In genomic region chr19:54521022-54521859, GRCh38 we compare ENCODE assay signal across 13 cellular contexts. TPM values are rescaled to one million over a fixed set of nuclear protein-coding genes. Genes with fewer than 3 reads are reported as not detected.
A peak's percentile ranks its signal among the peaks of the same experiment; 100 is the strongest.
DNase-seq lines count a peak whose midpoint lies in the region; ATAC-seq and TF ChIP-seq lines count a peak whose summit lies in the region.
"Had no signal": no experiment of that assay in that cellular context is flagged by ENCODE, and none has a peak within 500 bp of the region (broad histone marks: within the 10 kb centered on the region; RNA-seq: fewer than 3 reads in every experiment).

No MANE protein-coding gene starts in this region.

- peaks cover 61% of the 10 kb centered on the region for H3K4me1 ChIP-seq in Loucy (ENCODE audit: insufficient read depth, low read length, poor library complexity, severe bottlenecking)

- H3K9ac ChIP-seq in Loucy (ENCODE audit: low read depth, low read length, poor library complexity, severe bottlenecking), result peak overlapping the region; percentile 51

- H3K27ac Mint-ChIP-seq in activated T-cell treated with anti-CD3 and anti-CD28 coated beads, Interleukin-2, amount 50 U/mL, for 24 hours, result peak overlapping the region; percentile 70
- H3K27ac Mint-ChIP-seq in activated naive CD8-positive, alpha-beta T cell treated with anti-CD3 and anti-CD28 coated beads for 36 hours, result peak overlapping the region; percentile 84
- peak overlapping the region; percentile 2 for H3K27ac Mint-ChIP-seq in stimulated activated naive B cell treated with anti-CD40 and anti-IgM and Interleukin-4, amounts not matched to agents 10 μg/mL and 1 μg/mL and 100 μg/mL, for 72 hours

- no peak for TF ChIP-seq CTCF in Loucy (conservative IDR thresholded peaks at IDR 0.05; ENCODE audit: low read length)

- no peaks in the 10 kb centered on the region for H4K20me1 ChIP-seq in Loucy (ENCODE audit: insufficient read depth, low read length, poor library complexity, severe bottlenecking)

- H3K4me1 Mint-ChIP-seq in activated T-cell treated with anti-CD3 and anti-CD28 coated beads, Interleukin-2, amount 50 U/mL, for 24 hours (ENCODE audit: low read depth), result peaks cover 59% of the 10 kb centered on the region
- H3K4me1 Mint-ChIP-seq in activated naive CD8-positive, alpha-beta T cell treated with anti-CD3 and anti-CD28 coated beads for 36 hours, result peaks cover 52% of the 10 kb centered on the region
- peaks cover 41 to 48% of the 10 kb centered on the region in 2 donors for H3K4me1 Mint-ChIP-seq in stimulated activated naive B cell treated with anti-CD40 and anti-IgM and Interleukin-4, amounts not matched to agents 10 μg/mL and 1 μg/mL and 100 μg/mL, for 72 hours

- H3K27me3 ChIP-seq in Loucy (ENCODE audit: insufficient read depth, low read length, poor library complexity, severe bottlenecking), result no peaks in the 10 kb centered on the region

- peaks cover 7% of the 10 kb centered on the region; the same call in 1 of the 2 replicates for H3F3A ChIP-seq in Loucy (ENCODE audit: low read depth)

- peaks cover 21% of the 10 kb centered on the region for H3K27me3 Mint-ChIP-seq in activated T-cell treated with anti-CD3 and anti-CD28 coated beads, Interleukin-2, amount 50 U/mL, for 24 hours
- H3K27me3 Mint-ChIP-seq in activated naive CD8-positive, alpha-beta T cell treated with anti-CD3 and anti-CD28 coated beads for 36 hours, result peaks cover 25% of the 10 kb centered on the region
- H3K27me3 Mint-ChIP-seq in stimulated activated naive B cell treated with anti-CD40 and anti-IgM and Interleukin-4, amounts not matched to agents 10 μg/mL and 1 μg/mL and 100 μg/mL, for 72 hours, result peaks cover 42 to 44% of the 10 kb centered on the region in 2 donors

- no peaks in the 10 kb centered on the region for H3K79me2 ChIP-seq in Loucy (ENCODE audit: insufficient read depth, low read length)

- H3K9me3 ChIP-seq in Loucy (ENCODE audit: insufficient read depth, low read depth, low read length), result no peaks in the 10 kb centered on the region

- peak overlapping the region; percentile 91 for H3K4me2 ChIP-seq in Loucy (ENCODE audit: low read depth, low read length, poor library complexity, severe bottlenecking)

- DNase-seq in activated T-cell treated with anti-CD3 and anti-CD28 coated beads, Interleukin-2, amount 50 U/mL, for 24 hours, result peak; percentile 52
- DNase-seq in activated T-cell treated with anti-CD3 and anti-CD28 coated beads, Interleukin-2, amount 50 U/mL, for 1 hour, result no peak
- DNase-seq in activated naive CD8-positive, alpha-beta T cell treated with anti-CD3 and anti-CD28 coated beads for 36 hours, result no peak
- DNase-seq in stimulated activated naive B cell treated with anti-CD40 and anti-IgM and Interleukin-4, amounts not matched to agents 10 μg/mL and 1 μg/mL and 100 μg/mL, for 72 hours, result peak; percentile 13
- DNase-seq in SKM-1 (lab: John Stamatoyannopoulos, UW; ENCODE audit: unreplicated experiment) (no peak), NCI-H2227 treated with DMSO at 0.1 percent for 48 hours (lab: John Stamatoyannopoulos, UW) (no peak), cerebellar cortex (ENCODE audit: low spot score) (no peak)
- DNase-seq: activated gamma-delta T cell, cerebellar nuclear complex, DMS79, NCI-H226 had no signal

- H2AFZ ChIP-seq in Loucy (ENCODE audit: low read length), result no peak overlapping the region

- H3K36me3 Mint-ChIP-seq in activated T-cell treated with anti-CD3 and anti-CD28 coated beads, Interleukin-2, amount 50 U/mL, for 24 hours (ENCODE audit: low read depth), result no peaks in the 10 kb centered on the region
- no peaks in the 10 kb centered on the region for H3K36me3 Mint-ChIP-seq in activated naive CD8-positive, alpha-beta T cell treated with anti-CD3 and anti-CD28 coated beads for 36 hours
- H3K36me3 Mint-ChIP-seq in stimulated activated naive B cell treated with anti-CD40 and anti-IgM and Interleukin-4, amounts not matched to agents 10 μg/mL and 1 μg/mL and 100 μg/mL, for 72 hours, result peaks cover 0 to 2% of the 10 kb centered on the region in 2 donors

- H3K4me3 ChIP-seq in Loucy (ENCODE audit: low read length, poor library complexity, severe bottlenecking), result peak overlapping the region; percentile 66

- ATAC-seq in stimulated activated naive B cell treated with anti-CD40 and anti-IgM and Interleukin-4, amounts not matched to agents 10 μg/mL and 1 μg/mL and 100 μg/mL, for 72 hours (replicated peaks), result peak; percentile 49 to 51

- no peaks in the 10 kb centered on the region for H3K36me3 ChIP-seq in Loucy (ENCODE audit: insufficient read depth, low read length)

- peak overlapping the region; percentile 38 for H3K4me3 Mint-ChIP-seq in activated T-cell treated with anti-CD3 and anti-CD28 coated beads, Interleukin-2, amount 50 U/mL, for 24 hours
- peak overlapping the region; percentile 52 for H3K4me3 Mint-ChIP-seq in activated naive CD8-positive, alpha-beta T cell treated with anti-CD3 and anti-CD28 coated beads for 36 hours
- H3K4me3 Mint-ChIP-seq in stimulated activated naive B cell treated with anti-CD40 and anti-IgM and Interleukin-4, amounts not matched to agents 10 μg/mL and 1 μg/mL and 100 μg/mL, for 72 hours, result peak overlapping the region; percentile 62 to 66

- no peaks in the 10 kb centered on the region for H3K9me2 ChIP-seq in Loucy (replicated peaks; ENCODE audit: low read depth, low read length)

- H3K9me3 Mint-ChIP-seq in activated T-cell treated with anti-CD3 and anti-CD28 coated beads, Interleukin-2, amount 50 U/mL, for 24 hours, result peaks cover 3% of the 10 kb centered on the region
- peaks cover 4% of the 10 kb centered on the region for H3K9me3 Mint-ChIP-seq in activated naive CD8-positive, alpha-beta T cell treated with anti-CD3 and anti-CD28 coated beads for 36 hours
- peaks cover 0 to 2% of the 10 kb centered on the region in 2 donors for H3K9me3 Mint-ChIP-seq in stimulated activated naive B cell treated with anti-CD40 and anti-IgM and Interleukin-4, amounts not matched to agents 10 μg/mL and 1 μg/mL and 100 μg/mL, for 72 hours

RNA-seq across cellular contexts. Expression of gene LAIR2, which starts 18.6 kb away (rescaled TPM):
- total RNA-seq in activated naive CD8-positive, alpha-beta T cell treated with anti-CD3 and anti-CD28 coated beads for 36 hours, result 1 to 10 TPM; 1.8 to 2.4 TPM
- total RNA-seq: ureter had no signal

RNA-seq across cellular contexts. Expression of gene CDC42EP5, which starts 48.1 kb away (rescaled TPM):
- under 1 TPM in 1 of 2 experiments, not detected in 1; 0.34 TPM for total RNA-seq in activated naive CD8-positive, alpha-beta T cell treated with anti-CD3 and anti-CD28 coated beads for 36 hours

RNA-seq across cellular contexts. Expression of gene LILRA2, which starts 52.3 kb away (rescaled TPM):
- not detected for total RNA-seq in activated naive CD8-positive, alpha-beta T cell treated with anti-CD3 and anti-CD28 coated beads for 36 hours

RNA-seq across cellular contexts. Expression of gene LENG9, which starts 57.7 kb away (rescaled TPM):
- total RNA-seq in activated naive CD8-positive, alpha-beta T cell treated with anti-CD3 and anti-CD28 coated beads for 36 hours, result 1 to 10 TPM; 4.3 to 4.9 TPM

Comparison
In these comparisons a context has a peak if more than half of its experiments do, and no peak if none do; other contexts are left out.
1. DNase-seq: peak in activated T-cell treated with anti-CD3 and anti-CD28 coated beads, Interleukin-2, amount 50 U/mL, for 24 hours (single experiment) and stimulated activated naive B cell treated with anti-CD40 and anti-IgM and Interleukin-4, amounts not matched to agents 10 μg/mL and 1 μg/mL and 100 μg/mL, for 72 hours (single experiment); none in activated T-cell treated with anti-CD3 and anti-CD28 coated beads, Interleukin-2, amount 50 U/mL, for 1 hour (single experiment), activated naive CD8-positive, alpha-beta T cell treated with anti-CD3 and anti-CD28 coated beads for 36 hours (single experiment), SKM-1 (single experiment), NCI-H2227 treated with DMSO at 0.1 percent for 48 hours (single experiment) and cerebellar cortex (single experiment).
2. H3K27ac Mint-ChIP-seq: peak in every context shown above with its lines; median percentile 84 in activated naive CD8-positive, alpha-beta T cell treated with anti-CD3 and anti-CD28 coated beads for 36 hours; 70 in activated T-cell treated with anti-CD3 and anti-CD28 coated beads, Interleukin-2, amount 50 U/mL, for 24 hours; 2 in stimulated activated naive B cell treated with anti-CD40 and anti-IgM and Interleukin-4, amounts not matched to agents 10 μg/mL and 1 μg/mL and 100 μg/mL, for 72 hours.
3. Peak in every context shown above with its lines, with median percentiles within 50 percentile points of each other: H3K4me3 Mint-ChIP-seq.